In the genomic region with DNA sequence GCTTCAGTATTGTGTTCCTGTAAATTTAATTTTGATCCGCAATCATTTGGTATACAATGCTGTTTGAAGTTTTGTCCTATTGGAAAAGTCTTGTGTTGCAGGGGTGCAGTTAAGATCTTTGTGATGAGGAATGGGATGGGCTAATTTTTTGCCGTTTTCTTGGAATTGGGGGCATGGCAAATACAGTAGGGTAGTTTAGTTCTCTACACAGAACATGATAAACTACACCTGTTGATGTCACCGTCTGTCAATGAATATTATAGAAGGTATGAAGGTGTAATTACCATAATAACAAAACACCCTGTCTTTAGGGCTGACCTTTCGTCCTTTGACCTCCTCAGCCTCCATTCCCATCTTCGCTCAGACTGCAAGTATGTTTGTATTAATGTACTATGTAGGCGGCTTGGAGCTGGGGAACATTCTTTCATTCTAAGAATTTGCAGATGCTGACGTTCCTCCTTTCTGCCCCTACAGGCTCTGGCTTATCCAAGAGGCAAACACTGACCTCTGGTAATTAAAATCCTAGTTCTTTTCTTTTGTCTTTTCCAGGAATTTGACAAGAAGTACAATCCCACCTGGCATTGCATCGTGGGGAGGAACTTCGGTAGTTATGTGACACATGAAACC, we compare ENCODE assay signal across 8 cellular contexts. TPM values are rescaled to one million over a fixed set of nuclear protein-coding genes. Genes with fewer than 3 reads are reported as not detected.
DNase-seq lines count a peak whose midpoint lies in the region; ATAC-seq and TF ChIP-seq lines count a peak whose summit lies in the region.

No MANE protein-coding gene starts in this region.

- peak overlapping the region; percentile 83 to 98 (median 94) for H3K4me3 Mint-ChIP-seq in naive thymus-derived CD4-positive, alpha-beta T cell

- H2AFZ ChIP-seq in KMS-11 (ENCODE audit: low read depth): no peak overlapping the region

- H3K4me2 ChIP-seq in KMS-11: peak overlapping the region; percentile 94

- no peak overlapping the region for H3K27ac ChIP-seq in KMS-11
- no peak overlapping the region for H3K27ac ChIP-seq in colonic mucosa
- H3K27ac ChIP-seq in naive thymus-derived CD4-positive, alpha-beta T cell (ENCODE audit: low read depth, low read length): peak overlapping the region; percentile 84

- peaks cover 0 to 21% (median 4%) of the 10 kb centered on the region in 5 donors for H3K36me3 Mint-ChIP-seq in naive thymus-derived CD4-positive, alpha-beta T cell

- H3K27ac Mint-ChIP-seq in naive thymus-derived CD4-positive, alpha-beta T cell: peak overlapping the region; percentile 58 to 94 (median 88)

- POLR2A ChIA-PET in naive thymus-derived CD4-positive, alpha-beta T cell (lab: Charles Lee): interaction anchor here (1.2 to 3.2 kb wide), 7 partner anchors 14 to 205 kb away, joined by 3 to 14 read pairs (median 6); partner anchors contain the start of genes COQ5, COX6A1 and RNU4-2

- H3K27me3 Mint-ChIP-seq in naive thymus-derived CD4-positive, alpha-beta T cell: no peaks in the 10 kb centered on the region

- peak overlapping the region; percentile 97 for H3K4me3 ChIP-seq in AG09309 (ENCODE audit: control insufficient read depth, low read depth, low read length)
- H3K4me3 ChIP-seq in KMS-11 (IDR thresholded peaks at IDR 0.05; ENCODE audit: insufficient read depth, low read depth, low read length): no peak overlapping the region
- peak overlapping the region; percentile 94 for H3K4me3 ChIP-seq in colonic mucosa
- no peak overlapping the region for H3K4me3 ChIP-seq in naive thymus-derived CD4-positive, alpha-beta T cell (ENCODE audit: low read length)

- ATAC-seq in naive thymus-derived CD4-positive, alpha-beta T cell: no peak

- H3K9me3 ChIP-seq in colonic mucosa: no peaks in the 10 kb centered on the region
- H3K9me3 ChIP-seq in naive thymus-derived CD4-positive, alpha-beta T cell (ENCODE audit: control insufficient read depth in 2 of 3, low read length in 3 of 3): no peaks in the 10 kb centered on the region

- H3K4me1 Mint-ChIP-seq in naive thymus-derived CD4-positive, alpha-beta T cell: peaks cover 13 to 48% (median 33%) of the 10 kb centered on the region in 7 donors

- peaks cover 34% of the 10 kb centered on the region for H3K79me2 ChIP-seq in KMS-11 (ENCODE audit: insufficient read depth, low read depth)

- H3K4me1 ChIP-seq in KMS-11 (ENCODE audit: low read depth, poor library complexity, severe bottlenecking) (peaks cover 15% of the 10 kb centered on the region), colonic mucosa (no peaks in the 10 kb centered on the region)
- peaks cover 9% of the 10 kb centered on the region in 2 donors for H3K4me1 ChIP-seq in naive thymus-derived CD4-positive, alpha-beta T cell (ENCODE audit: control insufficient read depth in 2 of 2, insufficient read depth in 2 of 2, low read length in 2 of 2)

- TF ChIP-seq CTCF in AG09309 (IDR thresholded peaks at IDR 0.05; ENCODE audit: control insufficient read depth, insufficient read depth, low read depth, low read length, missing control alignments): no peak
- TF ChIP-seq CTCF in KMS-11 (conservative IDR thresholded peaks at IDR 0.05; ENCODE audit: low read depth, low read length): no peak
- TF ChIP-seq CTCF in colonic mucosa (IDR thresholded peaks at IDR 0.05): no peak

- intact Hi-C loops in colonic mucosa (cut with DNase I): no loop called here
- intact Hi-C loops in naive thymus-derived CD4-positive, alpha-beta T cell (cut with micrococcal nuclease): loop anchor here (2.0 kb wide), 2 partner anchors 51 to 181 kb away; partner anchors contain the start of genes GATC (in 2 of the 2) and TRIAP1 (in 2 of the 2)

- H3K36me3 ChIP-seq in KMS-11 (ENCODE audit: insufficient read depth): no peaks in the 10 kb centered on the region
- no peaks in the 10 kb centered on the region for H3K36me3 ChIP-seq in colonic mucosa
- H3K36me3 ChIP-seq in naive thymus-derived CD4-positive, alpha-beta T cell (ENCODE audit: control insufficient read depth in 2 of 3, insufficient read depth in 3 of 3, low read length in 3 of 3): peaks cover 0 to 22% (median 0%) of the 10 kb centered on the region in 3 experiments

- CTCF ChIA-PET in naive thymus-derived CD4-positive, alpha-beta T cell (lab: Charles Lee): interaction anchor here (0.6 to 1.6 kb wide), 5 partner anchors 25 to 141 kb away, joined by 3 to 5 read pairs (median 3); partner anchors contain the start of gene SRSF9

- in situ Hi-C loops in G401 (cut with HindIII; ENCODE audit: low sequenced_read_pairs): no loop called here

- H3K9ac ChIP-seq in KMS-11: peak overlapping the region; percentile 59; the same call in 1 of the 2 replicates
- peak overlapping the region; percentile 58 to 86 for H3K9ac ChIP-seq in colonic mucosa (ENCODE audit: low read depth in 2 of 2, low read length in 2 of 2)

- H4K20me1 ChIP-seq in KMS-11 (ENCODE audit: insufficient read depth): no peaks in the 10 kb centered on the region

- H3K27me3 ChIP-seq in KMS-11 (ENCODE audit: insufficient read depth, low read depth) (no peaks in the 10 kb centered on the region), colonic mucosa (no peaks in the 10 kb centered on the region)
- H3K27me3 ChIP-seq in naive thymus-derived CD4-positive, alpha-beta T cell (ENCODE audit: control insufficient read depth in 2 of 2, insufficient read depth in 2 of 2, low read length in 2 of 2): no peaks in the 10 kb centered on the region

- no peak for DNase-seq in AG09309 (ENCODE audit: low read depth)
- DNase-seq in colonic mucosa: peak; percentile 24
- DNase-seq in naive thymus-derived CD4-positive, alpha-beta T cell: no peak
- no peak for DNase-seq in NCI-H2171 (lab: John Stamatoyannopoulos, UW)
- no peak for DNase-seq in H4 (ENCODE audit: low spot score)
- DNase-seq in G401 (ENCODE audit: low spot score): no peak
- no peak for DNase-seq in inferior parietal cortex (ENCODE audit: extremely low spot score)

- H3K9me3 Mint-ChIP-seq in naive thymus-derived CD4-positive, alpha-beta T cell: peaks cover 0 to 4% (median 0%) of the 10 kb centered on the region in 11 donors

RNA-seq across cellular contexts. Expression of gene DYNLL1, which starts 1.7 kb away (rescaled TPM):
- 100 to 1,000 TPM; 359 to 463 TPM for total RNA-seq in colonic mucosa
- 100 to 1,000 TPM in 1 of 5 experiments, 10 to 100 TPM in 4; 35.0 to 301 (median 72.7) TPM for total RNA-seq in naive thymus-derived CD4-positive, alpha-beta T cell
- 100 to 1,000 TPM; 197 to 243 TPM for polyA plus RNA-seq in naive thymus-derived CD4-positive, alpha-beta T cell
- total RNA-seq in H4 (2014; rRNA removed; shearing (Covaris generic)): 538 and 559 TPM in 2 replicates
- total RNA-seq in G401 (2014; rRNA removed; shearing (Covaris generic)): 541 and 568 TPM in 2 replicates

RNA-seq across cellular contexts. Expression of gene SRSF9, which starts 28.1 kb away (rescaled TPM):
- total RNA-seq in colonic mucosa: 100 to 1,000 TPM; 169 to 216 TPM
- 100 to 1,000 TPM; 136 to 191 (median 145) TPM for total RNA-seq in naive thymus-derived CD4-positive, alpha-beta T cell
- polyA plus RNA-seq in naive thymus-derived CD4-positive, alpha-beta T cell: 100 to 1,000 TPM; 148 to 152 TPM
- 221 and 252 TPM in 2 replicates for total RNA-seq in H4 (2014; rRNA removed; shearing (Covaris generic))
- total RNA-seq in G401 (2014; rRNA removed; shearing (Covaris generic)): 338 and 491 TPM in 2 replicates

RNA-seq across cellular contexts. Expression of gene COQ5, which starts 31.3 kb away (rescaled TPM):
- total RNA-seq in colonic mucosa: 10 to 100 TPM; 35.8 to 46.6 TPM
- total RNA-seq in naive thymus-derived CD4-positive, alpha-beta T cell: 10 to 100 TPM; 11.3 to 26.1 (median 23.5) TPM
- polyA plus RNA-seq in naive thymus-derived CD4-positive, alpha-beta T cell: 10 to 100 TPM; 36.7 to 49.0 TPM
- 47.9 and 50.9 TPM in 2 replicates for total RNA-seq in H4 (2014; rRNA removed; shearing (Covaris generic))
- 34.3 and 45.5 TPM in 2 replicates for total RNA-seq in G401 (2014; rRNA removed; shearing (Covaris generic))

RNA-seq across cellular contexts. Expression of gene RNF10, which starts 36.5 kb away (rescaled TPM):
- 100 to 1,000 TPM; 199 to 226 TPM for total RNA-seq in colonic mucosa
- total RNA-seq in naive thymus-derived CD4-positive, alpha-beta T cell: 100 to 1,000 TPM; 171 to 361 (median 205) TPM
- polyA plus RNA-seq in naive thymus-derived CD4-positive, alpha-beta T cell: 100 to 1,000 TPM in 1 of 2 donors, 10 to 100 TPM in 1; 95.1 to 155 TPM
- 59.4 and 74.9 TPM in 2 replicates for total RNA-seq in H4 (2014; rRNA removed; shearing (Covaris generic))
- 83.7 and 115 TPM in 2 replicates for total RNA-seq in G401 (2014; rRNA removed; shearing (Covaris generic))

RNA-seq across cellular contexts. Expression of gene GATC, which starts 51.4 kb away (rescaled TPM):
- 10 to 100 TPM; 34.1 to 43.3 TPM for total RNA-seq in colonic mucosa
- total RNA-seq in naive thymus-derived CD4-positive, alpha-beta T cell: 10 to 100 TPM; 21.8 to 30.6 (median 26.9) TPM
- polyA plus RNA-seq in naive thymus-derived CD4-positive, alpha-beta T cell: 10 to 100 TPM; 14.4 to 19.7 TPM
- total RNA-seq in H4 (2014; rRNA removed; shearing (Covaris generic)): 21.2 and 24.8 TPM in 2 replicates
- total RNA-seq in G401 (2014; rRNA removed; shearing (Covaris generic)): 34.3 and 42.3 TPM in 2 replicates

Comparison
In these comparisons a context has a peak if more than half of its experiments do, and no peak if none do; other contexts are left out.
1. H3K4me3 ChIP-seq: peak in AG09309 (single experiment) and colonic mucosa (single experiment); none in KMS-11 (single experiment) and naive thymus-derived CD4-positive, alpha-beta T cell (single experiment).